Comparison of ENCODE assay signal across 20 cellular contexts in the genomic region with DNA sequence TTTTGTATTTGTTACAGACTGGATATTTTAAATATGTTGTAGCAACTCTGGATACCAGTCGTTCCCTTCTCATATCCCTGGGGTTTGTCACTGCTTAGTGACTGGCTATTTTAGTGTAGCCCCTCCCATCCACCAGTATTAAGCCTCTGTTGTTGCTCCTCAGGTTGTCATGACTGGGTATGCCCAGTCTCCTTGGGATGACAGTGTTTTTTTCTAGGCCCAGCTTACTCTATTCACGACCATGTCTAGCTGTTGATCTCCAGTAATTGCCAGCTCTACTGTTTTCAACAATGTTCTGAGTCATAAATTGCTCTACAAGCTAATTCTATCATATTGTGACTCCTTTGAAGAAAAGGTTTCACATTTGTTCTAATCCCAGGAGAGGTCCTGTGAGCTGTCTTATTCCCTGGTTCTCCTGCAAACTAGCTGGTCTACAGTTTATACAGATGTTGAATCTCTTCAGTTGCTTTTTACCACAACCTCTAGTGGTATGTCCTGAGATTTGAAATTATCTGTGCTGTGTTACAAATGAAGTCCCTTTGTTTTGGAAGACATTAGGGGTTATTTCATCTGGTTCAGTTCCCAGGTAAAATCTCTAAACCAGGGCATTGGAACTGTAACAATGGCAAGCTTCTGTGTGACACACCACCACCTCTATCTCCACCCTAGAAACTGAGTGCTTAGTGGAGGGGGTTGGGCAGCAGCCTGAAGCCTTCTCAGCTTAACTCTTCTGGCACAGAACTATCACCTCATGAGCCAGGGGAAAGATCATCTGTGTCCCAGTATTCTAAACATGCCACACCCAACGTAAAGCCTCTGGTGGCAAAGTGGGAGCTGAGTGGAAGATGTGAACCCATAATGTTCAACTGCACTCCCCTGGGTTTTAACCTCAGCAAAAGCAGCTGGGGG.
"Had no signal": no experiment of that assay in that cellular context is flagged by ENCODE, and none has a peak within 500 bp of the region (broad histone marks: within the 10 kb centered on the region; RNA-seq: fewer than 3 reads in every experiment).

No MANE protein-coding gene starts in this region.

- ATAC-seq: effector memory CD8-positive, alpha-beta T cell; foreskin keratinocyte; stimulated activated naive CD8-positive, alpha-beta T cell treated with anti-CD3 and anti-CD28 coated beads, Interleukin-15, amount 100 ng/mL, for 72 hours had no signal

- H3K4me3 ChIP-seq: esophagus muscularis mucosa, heart right ventricle, left ventricle myocardium inferior, testis had no signal

- H3K36me3 ChIP-seq: brain microvascular endothelial cell, esophagus muscularis mucosa, left ventricle myocardium inferior had no signal

- H3K4me1 ChIP-seq: foreskin keratinocyte, testis had no signal

- H3K9me3 ChIP-seq: testis had no signal

- H3K27ac ChIP-seq: brain microvascular endothelial cell, esophagus muscularis mucosa, foreskin keratinocyte, heart right ventricle, left ventricle myocardium inferior, testis had no signal

- DNase-seq: activated B cell treated with CpG ODN at 0.5 μM for 24 hours; activated CD4-positive, alpha-beta T cell treated with anti-CD3 and anti-CD28 coated beads, Interleukin-2, amount 10 ng/mL, durations not matched to agents 7 days and 5 days; activated gamma-delta T cell; amygdala; brain microvascular endothelial cell; cerebellar nuclear complex; effector memory CD8-positive, alpha-beta T cell; foreskin keratinocyte; heart right ventricle; left ventricle myocardium inferior; mesenchymal stem cell; stimulated activated CD4-positive, alpha-beta T cell treated with anti-CD3 and anti-CD28 coated beads, Interleukin-4, amount 100 ng/mL, for 1 hour; stimulated activated CD8-positive, alpha-beta memory T cell treated with anti-CD3 and anti-CD28 coated beads, Interleukin-4, amount 100 ng/mL, for 48 hours; stimulated activated naive CD8-positive, alpha-beta T cell treated with anti-CD3 and anti-CD28 coated beads, Interleukin-15, amount 100 ng/mL, for 72 hours; T-helper 1 cell; testis had no signal

- H3K4me3 Mint-ChIP-seq: activated B cell treated with CpG ODN at 0.5 μM for 24 hours; activated CD4-positive, alpha-beta T cell treated with anti-CD3 and anti-CD28 coated beads, Interleukin-2, amount 10 ng/mL, durations not matched to agents 7 days and 5 days; activated naive CD8-positive, alpha-beta T cell; dendritic cell treated with granulocyte-macrophage colony-stimulating factor and Interleukin-4, amounts not matched to agents 40 ng/mL and 50 ng/mL, for 4 days; effector memory CD8-positive, alpha-beta T cell; nephron; stimulated activated naive CD8-positive, alpha-beta T cell treated with anti-CD3 and anti-CD28 coated beads, Interleukin-15, amount 100 ng/mL, for 72 hours had no signal

- H3K27me3 ChIP-seq: brain microvascular endothelial cell, esophagus muscularis mucosa, foreskin keratinocyte, heart right ventricle, testis had no signal

- H3K4me1 Mint-ChIP-seq: activated B cell treated with CpG ODN at 0.5 μM for 24 hours; activated CD4-positive, alpha-beta T cell treated with anti-CD3 and anti-CD28 coated beads, Interleukin-2, amount 10 ng/mL, durations not matched to agents 7 days and 5 days; nephron; stimulated activated naive CD8-positive, alpha-beta T cell treated with anti-CD3 and anti-CD28 coated beads, Interleukin-15, amount 100 ng/mL, for 72 hours had no signal

- H3K27ac Mint-ChIP-seq: activated B cell treated with CpG ODN at 0.5 μM for 24 hours; activated CD4-positive, alpha-beta T cell treated with anti-CD3 and anti-CD28 coated beads, Interleukin-2, amount 10 ng/mL, durations not matched to agents 7 days and 5 days; activated naive CD8-positive, alpha-beta T cell; dendritic cell treated with granulocyte-macrophage colony-stimulating factor and Interleukin-4, amounts not matched to agents 40 ng/mL and 50 ng/mL, for 4 days; effector memory CD8-positive, alpha-beta T cell; nephron had no signal

- H3K27me3 Mint-ChIP-seq: activated B cell treated with CpG ODN at 0.5 μM for 24 hours; activated naive CD8-positive, alpha-beta T cell; dendritic cell treated with granulocyte-macrophage colony-stimulating factor and Interleukin-4, amounts not matched to agents 40 ng/mL and 50 ng/mL, for 4 days; effector memory CD8-positive, alpha-beta T cell; stimulated activated naive CD8-positive, alpha-beta T cell treated with anti-CD3 and anti-CD28 coated beads, Interleukin-15, amount 100 ng/mL, for 72 hours had no signal
